Comparison of ENCODE assay signal across 23 cellular contexts in genomic region chr3:195869413-195870001, GRCh38. TPM values are rescaled to one million over a fixed set of nuclear protein-coding genes. Genes with fewer than 3 reads are reported as not detected.
DNase-seq lines count a peak whose midpoint lies in the region; ATAC-seq and TF ChIP-seq lines count a peak whose summit lies in the region.
"Had no signal": no experiment of that assay in that cellular context is flagged by ENCODE, and none has a peak within 500 bp of the region (broad histone marks: within the 10 kb centered on the region; RNA-seq: fewer than 3 reads in every experiment).

No MANE protein-coding gene starts in this region.

- no peak for TF ChIP-seq CTCF in natural killer cell (IDR thresholded peaks at IDR 0.05)
- no peak for TF ChIP-seq CTCF in RWPE1 (conservative IDR thresholded peaks at IDR 0.05; ENCODE audit: low read depth)

- no peaks in the 10 kb centered on the region for H3K4me1 Mint-ChIP-seq in natural killer cell treated with Interleukin-12 subunit alpha and Interleukin-12 subunit beta and Interleukin-15 and Interleukin-18, amount 100 ng/mL, for 72 hours (ENCODE audit: low read depth in 2 of 2)
- H3K4me1 Mint-ChIP-seq in natural killer cell (peaks cover 0 to 4% of the 10 kb centered on the region in 2 donors), memory B cell (peaks cover 7% of the 10 kb centered on the region)
- peaks cover 5% of the 10 kb centered on the region for H3K4me1 Mint-ChIP-seq in stimulated activated effector memory CD8-positive, alpha-beta T cell treated with anti-CD3 and anti-CD28 coated beads, Interleukin-12 subunit alpha, Interleukin-12 subunit beta, amount 100 ng/mL, for 72 hours
- H3K4me1 Mint-ChIP-seq: CD4-positive, alpha-beta memory T cell had no signal

- H3K4me3 Mint-ChIP-seq in natural killer cell treated with Interleukin-12 subunit alpha and Interleukin-12 subunit beta and Interleukin-15 and Interleukin-18, amount 100 ng/mL, for 72 hours = no peak overlapping the region
- H3K4me3 Mint-ChIP-seq in natural killer cell = no peak overlapping the region
- no peak overlapping the region for H3K4me3 Mint-ChIP-seq in memory B cell
- no peak overlapping the region for H3K4me3 Mint-ChIP-seq in stimulated activated effector memory CD8-positive, alpha-beta T cell treated with anti-CD3 and anti-CD28 coated beads, Interleukin-12 subunit alpha, Interleukin-12 subunit beta, amount 100 ng/mL, for 72 hours
- H3K4me3 Mint-ChIP-seq: CD4-positive, alpha-beta memory T cell had no signal

- peak; percentile 50 for DNase-seq in natural killer cell treated with Interleukin-12 subunit alpha and Interleukin-12 subunit beta and Interleukin-15 and Interleukin-18, amount 100 ng/mL, for 72 hours (ENCODE audit: low spot score)
- DNase-seq in natural killer cell = no peak
- DNase-seq in RWPE1 (ENCODE audit: low spot score) = no peak
- no peak for DNase-seq in memory B cell (ENCODE audit: low spot score in 2 of 2)
- DNase-seq in stimulated activated effector memory CD8-positive, alpha-beta T cell treated with anti-CD3 and anti-CD28 coated beads, Interleukin-12 subunit alpha, Interleukin-12 subunit beta, amount 100 ng/mL, for 72 hours (ENCODE audit: low spot score in 2 of 2) = no peak
- DNase-seq in activated CD4-positive, alpha-beta T cell treated with anti-CD3 and anti-CD28 coated beads, Interleukin-2, amount 50 U/mL, for 4 hours = no peak
- no peak for DNase-seq in NCI-H2227 treated with DMSO at 0.1 percent for 48 hours (lab: John Stamatoyannopoulos, UW)
- DNase-seq in HK-2 (ENCODE audit: unreplicated experiment) = no peak
- DNase-seq: BE2C; CD4-positive, alpha-beta memory T cell; DMS153; NCI-H1105; NCI-H2081 treated with DMSO at 0.1 percent for 48 hours; NCI-H748 treated with DMSO at 0.1 percent for 48 hours; NK-92 treated with Interleukin-12 subunit alpha and Interleukin-12 subunit beta, amount 100 ng/mL, for 24 hours; OCI-M1; RPMI8226; SJCRH30 had no signal

- no peaks in the 10 kb centered on the region for H3K36me3 Mint-ChIP-seq in natural killer cell treated with Interleukin-12 subunit alpha and Interleukin-12 subunit beta and Interleukin-15 and Interleukin-18, amount 100 ng/mL, for 72 hours
- H3K36me3 Mint-ChIP-seq in natural killer cell = no peaks in the 10 kb centered on the region
- peaks cover 9% of the 10 kb centered on the region for H3K36me3 Mint-ChIP-seq in memory B cell
- peaks cover 38% of the 10 kb centered on the region for H3K36me3 Mint-ChIP-seq in stimulated activated effector memory CD8-positive, alpha-beta T cell treated with anti-CD3 and anti-CD28 coated beads, Interleukin-12 subunit alpha, Interleukin-12 subunit beta, amount 100 ng/mL, for 72 hours

- no peaks in the 10 kb centered on the region for H3K27me3 Mint-ChIP-seq in natural killer cell treated with Interleukin-12 subunit alpha and Interleukin-12 subunit beta and Interleukin-15 and Interleukin-18, amount 100 ng/mL, for 72 hours
- H3K27me3 Mint-ChIP-seq in natural killer cell (ENCODE audit: low read depth in 2 of 2) (no peaks in the 10 kb centered on the region), memory B cell (no peaks in the 10 kb centered on the region)
- H3K27me3 Mint-ChIP-seq: CD4-positive, alpha-beta memory T cell had no signal

- CTCF ChIA-PET in RWPE1 (lab: Yijun Ruan, JAX) = interaction anchor here (0.6 to 4.2 kb wide), 3 partner anchors 25 to 418 kb away, joined by 3 to 18 read pairs (median 6); partner anchors contain the start of gene PCYT1A

- no peaks in the 10 kb centered on the region for H3K9me3 Mint-ChIP-seq in natural killer cell treated with Interleukin-12 subunit alpha and Interleukin-12 subunit beta and Interleukin-15 and Interleukin-18, amount 100 ng/mL, for 72 hours
- H3K9me3 Mint-ChIP-seq in natural killer cell = no peaks in the 10 kb centered on the region
- H3K9me3 Mint-ChIP-seq in memory B cell = no peaks in the 10 kb centered on the region
- no peaks in the 10 kb centered on the region for H3K9me3 Mint-ChIP-seq in stimulated activated effector memory CD8-positive, alpha-beta T cell treated with anti-CD3 and anti-CD28 coated beads, Interleukin-12 subunit alpha, Interleukin-12 subunit beta, amount 100 ng/mL, for 72 hours
- H3K9me3 Mint-ChIP-seq: CD4-positive, alpha-beta memory T cell had no signal

- intact Hi-C loops in natural killer cell (cut with micrococcal nuclease) = no loop called here

- H3K27ac Mint-ChIP-seq in natural killer cell treated with Interleukin-12 subunit alpha and Interleukin-12 subunit beta and Interleukin-15 and Interleukin-18, amount 100 ng/mL, for 72 hours = no peak overlapping the region
- H3K27ac Mint-ChIP-seq in natural killer cell (no peak overlapping the region), memory B cell (peak overlapping the region; percentile 73)
- H3K27ac Mint-ChIP-seq in stimulated activated effector memory CD8-positive, alpha-beta T cell treated with anti-CD3 and anti-CD28 coated beads, Interleukin-12 subunit alpha, Interleukin-12 subunit beta, amount 100 ng/mL, for 72 hours = peak overlapping the region; percentile 52

- H3K27ac ChIP-seq in RWPE1 = peak overlapping the region; percentile 56

- no peak for ATAC-seq in natural killer cell treated with Interleukin-12 subunit alpha and Interleukin-12 subunit beta and Interleukin-15 and Interleukin-18, amount 100 ng/mL, for 72 hours
- ATAC-seq in natural killer cell (no peak), memory B cell (ENCODE audit: low read depth) (no peak)
- no peak for ATAC-seq in stimulated activated effector memory CD8-positive, alpha-beta T cell treated with anti-CD3 and anti-CD28 coated beads, Interleukin-12 subunit alpha, Interleukin-12 subunit beta, amount 100 ng/mL, for 72 hours
- ATAC-seq: GM12878 had no signal

- POLR2A ChIA-PET in RWPE1 (lab: Yijun Ruan, JAX; ENCODE audit: low non-redundant PET) = no interaction called here

RNA-seq across cellular contexts. Expression of gene TNK2, which starts 38.8 kb away (rescaled TPM):
- 100 to 1,000 TPM in 1 of 2 donors, 10 to 100 TPM in 1; 63.5 to 116 TPM for total RNA-seq in natural killer cell treated with Interleukin-12 subunit alpha and Interleukin-12 subunit beta and Interleukin-15 and Interleukin-18, amount 100 ng/mL, for 72 hours
- 100 to 1,000 TPM; 169 to 207 (median 171) TPM for total RNA-seq in natural killer cell

RNA-seq across cellular contexts. Expression of gene MUC4, which starts 57.8 kb away (rescaled TPM):
- under 1 TPM; 0.19 to 0.28 TPM for total RNA-seq in natural killer cell treated with Interleukin-12 subunit alpha and Interleukin-12 subunit beta and Interleukin-15 and Interleukin-18, amount 100 ng/mL, for 72 hours
- total RNA-seq in natural killer cell = 1 to 10 TPM in 1 of 3 donors, under 1 TPM in 2; 0.05 to 1.7 (median 0.38) TPM
- total RNA-seq: A172; CD4-positive, alpha-beta memory T cell; H4; LHCN-M2; NCI-H460 had no signal

Comparison
In these comparisons a context has a peak if more than half of its experiments do, and no peak if none do; other contexts are left out.
1. H3K27ac Mint-ChIP-seq: peak in memory B cell (single experiment) and stimulated activated effector memory CD8-positive, alpha-beta T cell treated with anti-CD3 and anti-CD28 coated beads, Interleukin-12 subunit alpha, Interleukin-12 subunit beta, amount 100 ng/mL, for 72 hours (single experiment); none in natural killer cell treated with Interleukin-12 subunit alpha and Interleukin-12 subunit beta and Interleukin-15 and Interleukin-18, amount 100 ng/mL, for 72 hours (0 of 2) and natural killer cell (0 of 2).